Comparison of ENCODE assay signal across 24 cellular contexts in genomic region chr7:44220732-44221131, GRCh38. TPM values are rescaled to one million over a fixed set of nuclear protein-coding genes. Genes with fewer than 3 reads are reported as not detected.
DNase-seq lines count a peak whose midpoint lies in the region; ATAC-seq, FAIRE-seq and TF ChIP-seq lines count a peak whose summit lies in the region.
"Had no signal": no experiment of that assay in that cellular context is flagged by ENCODE, and none has a peak within 500 bp of the region (broad histone marks: within the 10 kb centered on the region; RNA-seq: fewer than 3 reads in every experiment).

No MANE protein-coding gene starts in this region.

- H4K91ac ChIP-seq in neuronal stem cell (ENCODE audit: low read depth, low read length, poor library complexity): no peak overlapping the region

- TF ChIP-seq POLR2A in right lobe of liver (IDR thresholded peaks at IDR 0.05) (no peak), HepG2 (IDR thresholded peaks at IDR 0.05; ENCODE audit: insufficient read depth in 1 of 2, low read depth in 2 of 2, low read length in 2 of 2) (no peak), K562 (conservative IDR thresholded peaks at IDR 0.05) (no peak)

- 87% methylated on average over 4 of the region's 16 CpGs for WGBS in right lobe of liver (ENCODE audit: insufficient coverage, low coverage, low lambda C conversion rate, missing lambda C conversion rate)
- WGBS in HepG2 (ENCODE audit: low lambda C conversion rate): 72% methylated on average over 10 of the region's 16 CpGs
- 78% methylated on average over 15 of the region's 16 CpGs for WGBS in K562 (ENCODE audit: insufficient coverage, low coverage, missing lambda C conversion rate)
- no CpG with 5 or more reads among the region's 16 CpGs for WGBS in neuronal stem cell (ENCODE audit: extremely low coverage in 2 of 2, insufficient read length in 2 of 2, insufficient replicate concordance in 1 of 2), 2 donors
- WGBS in aorta, 2 donors: 88 to 93% methylated on average over 16 of the region's 16 CpGs

- H2BK120ac ChIP-seq in neuronal stem cell (ENCODE audit: low read depth, low read length): peak overlapping the region; percentile 61

- H3K14ac ChIP-seq in neuronal stem cell (ENCODE audit: low read length): no peak overlapping the region

- H3K4me3 Mint-ChIP-seq in activated T-cell treated with anti-CD3 and anti-CD28 coated beads, Interleukin-2, amount 50 U/mL, for 4 hours: no peak overlapping the region

- peak overlapping the region; percentile 48 for H3K18ac ChIP-seq in neuronal stem cell (ENCODE audit: low read length)

- no peak for ATAC-seq in right lobe of liver
- no peak for ATAC-seq in HepG2
- no peak for ATAC-seq in K562
- no peak for ATAC-seq in aorta (ENCODE audit: low FRiP score)
- ATAC-seq in GM21526 (IDR thresholded peaks at IDR 0.05; ENCODE audit: low FRiP score, unreplicated experiment): no peak
- no peak for ATAC-seq in activated T-cell treated with anti-CD3 and anti-CD28 coated beads, Interleukin-2, amount 50 U/mL, for 4 hours
- ATAC-seq: GM12878 had no signal

- H2BK12ac ChIP-seq in neuronal stem cell (ENCODE audit: low read length): no peak overlapping the region

- no peaks in the 10 kb centered on the region for H3K9me1 ChIP-seq in K562 (ENCODE audit: control insufficient read depth, insufficient read depth, low read length)

- H2BK5ac ChIP-seq in neuronal stem cell (ENCODE audit: low read length): no peak overlapping the region

- H3K79me1 ChIP-seq in neuronal stem cell (ENCODE audit: low read depth, low read length): peaks cover 4% of the 10 kb centered on the region

- in situ Hi-C loops in HepG2 (cut with HindIII; ENCODE audit: extremely low pct_ligation_motif_present, low pct_unique_long_range_greater_than_20kb) (no loop called here), K562 (cut with MboI) (no loop called here)

- H3K4me2 ChIP-seq in HepG2 (ENCODE audit: low read depth, low read length): no peak overlapping the region; the same call in 1 of the 2 replicates
- no peak overlapping the region for H3K4me2 ChIP-seq in K562 (ENCODE audit: insufficient read depth, low read length)
- H3K4me2 ChIP-seq in neuronal stem cell (ENCODE audit: insufficient read depth, low read length, poor library complexity, severe bottlenecking): no peak overlapping the region
- H3K4me2 ChIP-seq: KMS-11 had no signal

- intact Hi-C loops in right lobe of liver (cut with DNase I): no loop called here
- intact Hi-C loops in HepG2 (cut with micrococcal nuclease; ENCODE audit: unreplicated experiment): no loop called here
- intact Hi-C loops in K562 (cut with micrococcal nuclease): no loop called here
- intact Hi-C loops in aorta (cut with DNase I): no loop called here

- DNase-seq in right lobe of liver (peak in 2 of 3 donors; percentile 10 to 39), HepG2 (ENCODE audit: low spot score) (no peak), K562 (ENCODE audit: extremely low read depth in 1 of 4, low spot score in 3 of 4) (no peak), neuronal stem cell (ENCODE audit: low spot score) (no peak), aorta (peak; percentile 33 to 59), DMS153 treated with DMSO at 0.1 percent for 48 hours (lab: John Stamatoyannopoulos, UW; ENCODE audit: unreplicated experiment) (no peak)
- DNase-seq in activated T-cell treated with anti-CD3 and anti-CD28 coated beads, Interleukin-2, amount 50 U/mL, for 4 hours: no peak
- DNase-seq: CD4-positive, CD25-positive, alpha-beta regulatory T cell; DMS79 treated with DMSO at 0.1 percent for 48 hours; NCI-H1694 treated with DMSO at 0.1 percent for 48 hours; NCI-H2081 treated with DMSO at 0.1 percent for 48 hours; NCI-H2171 treated with DMSO at 0.1 percent for 48 hours; NCI-H446; NCI-H526; OCI-M1; SHP77 treated with DMSO at 0.1 percent for 48 hours had no signal

- POLR2A ChIA-PET in HepG2 (lab: Yijun Ruan, JAX): no interaction called here
- POLR2A ChIA-PET in K562 (lab: Yijun Ruan, JAX): interaction anchor here (0.6 kb wide), 2 partner anchors 33 to 340 kb away, joined by 3 to 4 read pairs; no protein-coding TSS in a partner anchor

- H3K9ac ChIP-seq in HepG2 (ENCODE audit: insufficient read depth, low read depth, low read length) (no peak overlapping the region), K562 (ENCODE audit: insufficient read depth in 1 of 2, low read depth in 2 of 2, low read length in 2 of 2) (0 out of 4 replicates have a peak overlapping the region, but pooled peaks of 1 of the 2 experiments have one; percentile 20), neuronal stem cell (ENCODE audit: low read depth, low read length, poor library complexity) (no peak overlapping the region)
- H3K9ac ChIP-seq: GM23248, KMS-11 had no signal

- no peak overlapping the region for H3K4me3 ChIP-seq in right lobe of liver
- H3K4me3 ChIP-seq in HepG2 (replicated peaks in 1 of 3; ENCODE audit: insufficient read depth in 1 of 3, low read depth in 2 of 3, low read length in 3 of 3): no peak overlapping the region
- no peak overlapping the region for H3K4me3 ChIP-seq in K562
- no peak overlapping the region for H3K4me3 ChIP-seq in neuronal stem cell (ENCODE audit: low read length in 2 of 2)
- H3K4me3 ChIP-seq in aorta (ENCODE audit: low read length in 2 of 2): no peak overlapping the region
- H3K4me3 ChIP-seq: GM12878, GM23248, HAP-1 had no signal

- H3K79me2 ChIP-seq in HepG2 (ENCODE audit: insufficient read depth, low read length): no peaks in the 10 kb centered on the region
- no peaks in the 10 kb centered on the region for H3K79me2 ChIP-seq in K562 (ENCODE audit: control insufficient read depth, insufficient read depth, low read length)

- H3K27me3 Mint-ChIP-seq in activated T-cell treated with anti-CD3 and anti-CD28 coated beads, Interleukin-2, amount 50 U/mL, for 4 hours (ENCODE audit: low read depth): peaks cover under 1% of the 10 kb centered on the region
- H3K27me3 Mint-ChIP-seq: CD4-positive, CD25-positive, alpha-beta regulatory T cell had no signal

- peak overlapping the region; percentile 82 for H2AK5ac ChIP-seq in neuronal stem cell (ENCODE audit: low read depth, low read length)

- TF ChIP-seq EP300 in HepG2 (IDR thresholded peaks at IDR 0.05; ENCODE audit: low read depth in 2 of 2, low read length in 2 of 2) (no peak), HepG2 (CRISPR knock-in tag; IDR thresholded peaks at IDR 0.05; ENCODE audit: borderline replicate concordance) (no peak), K562 (IDR thresholded peaks at IDR 0.05; ENCODE audit: low read length) (no peak)

- no peak overlapping the region for H3K4ac ChIP-seq in neuronal stem cell (ENCODE audit: low read length)

- peak overlapping the region; percentile 55 for H2BK15ac ChIP-seq in neuronal stem cell (ENCODE audit: low read length)

- H4K20me1 ChIP-seq in HepG2 (ENCODE audit: insufficient read depth, low read length) (no peaks in the 10 kb centered on the region), K562 (replicated peaks; ENCODE audit: control insufficient read depth, insufficient read depth, low read length) (no peaks in the 10 kb centered on the region)

- no peak overlapping the region for H3K27ac ChIP-seq in right lobe of liver
- no peak overlapping the region for H3K27ac ChIP-seq in HepG2 (ENCODE audit: extremely low read length, insufficient read depth, low read length)
- no peak overlapping the region for H3K27ac ChIP-seq in K562 (ENCODE audit: extremely low read depth, low read depth, low read length)
- no peak overlapping the region for H3K27ac ChIP-seq in neuronal stem cell (replicated peaks; ENCODE audit: low read length)
- H3K27ac ChIP-seq in aorta (ENCODE audit: low read depth in 1 of 2, low read length in 2 of 2): no peak overlapping the region
- H3K27ac ChIP-seq: GM23248, HL-60, KMS-11 had no signal

- no peaks in the 10 kb centered on the region for H3K36me3 ChIP-seq in right lobe of liver
- no peaks in the 10 kb centered on the region for H3K36me3 ChIP-seq in HepG2 (replicated peaks in 1 of 2; ENCODE audit: control insufficient read depth in 1 of 2, insufficient read depth in 2 of 2, low read length in 2 of 2)
- no peaks in the 10 kb centered on the region for H3K36me3 ChIP-seq in K562 (ENCODE audit: control insufficient read depth, insufficient read depth, low read length)
- no peaks in the 10 kb centered on the region for H3K36me3 ChIP-seq in neuronal stem cell (replicated peaks in 1 of 2; ENCODE audit: control insufficient read depth in 2 of 2, insufficient read depth in 2 of 2, low read length in 2 of 2)
- H3K36me3 ChIP-seq in aorta (ENCODE audit: control insufficient read depth in 1 of 2, insufficient read depth in 2 of 2, low read length in 1 of 2): no peaks in the 10 kb centered on the region
- H3K36me3 ChIP-seq: HAP-1 had no signal

- no peak for FAIRE-seq in HepG2 (lab: Jason Lieb, UNC)
- FAIRE-seq in K562 (lab: Jason Lieb, UNC): no peak
- FAIRE-seq: GM12878, RCC 7860 had no signal

- BruUV-seq in HepG2 (replicated peaks; lab: Mats Ljungman, UMichigan) (no TSS peak), K562 (replicated peaks; lab: Mats Ljungman, UMichigan) (no TSS peak)

- TF ChIP-seq RAD21 in HepG2 (CRISPR knock-in tag; IDR thresholded peaks at IDR 0.05): no peak
- no peak for TF ChIP-seq RAD21 in K562 (CRISPR knock-in tag; conservative IDR thresholded peaks at IDR 0.05 in 1 of 2, IDR thresholded peaks at IDR 0.05 in 1 of 2)

- H3K27me3 ChIP-seq in right lobe of liver (no peaks in the 10 kb centered on the region), HepG2 (ENCODE audit: control insufficient read depth in 1 of 2, insufficient read depth in 2 of 2, low read length in 2 of 2) (peaks cover 10 to 36% of the 10 kb centered on the region in 2 experiments; a peak in 4 of 5 replicates), K562 (ENCODE audit: control insufficient read depth in 2 of 2, insufficient read depth in 2 of 2, low read length in 2 of 2) (peaks cover 4 to 22% of the 10 kb centered on the region in 2 experiments; a peak in 4 of 5 replicates), neuronal stem cell (ENCODE audit: control insufficient read depth in 3 of 3, insufficient read depth in 3 of 3, low read depth in 1 of 3, low read length in 3 of 3) (peaks cover 0 to 19% (median 0%) of the 10 kb centered on the region in 3 experiments), aorta (ENCODE audit: control insufficient read depth in 1 of 2, insufficient read depth in 2 of 2, low read length in 1 of 2) (no peaks in the 10 kb centered on the region)

- no peaks in the 10 kb centered on the region for H3K9me3 Mint-ChIP-seq in activated T-cell treated with anti-CD3 and anti-CD28 coated beads, Interleukin-2, amount 50 U/mL, for 4 hours

- H3K4me1 ChIP-seq in right lobe of liver: no peaks in the 10 kb centered on the region
- peaks cover 40% of the 10 kb centered on the region for H3K4me1 ChIP-seq in HepG2 (ENCODE audit: insufficient read depth, low read length)
- H3K4me1 ChIP-seq in K562 (replicated peaks in 1 of 2; ENCODE audit: control insufficient read depth in 2 of 2, insufficient read depth in 2 of 2, low read length in 2 of 2): peaks cover 0 to 63% of the 10 kb centered on the region in 2 experiments; a peak in 3 of 5 replicates
- peaks cover 21 to 28% of the 10 kb centered on the region in 2 donors for H3K4me1 ChIP-seq in neuronal stem cell (ENCODE audit: control insufficient read depth in 2 of 2, insufficient read depth in 1 of 2, low read depth in 1 of 2, low read length in 2 of 2)
- H3K4me1 ChIP-seq in aorta (ENCODE audit: control insufficient read depth in 1 of 2, insufficient read depth in 2 of 2, low read length in 2 of 2): no peaks in the 10 kb centered on the region
- H3K4me1 ChIP-seq: HAP-1 had no signal

- H3K9me3 ChIP-seq in right lobe of liver (no peaks in the 10 kb centered on the region), HepG2 (ENCODE audit: low read length) (no peaks in the 10 kb centered on the region), K562 (replicated peaks; ENCODE audit: control insufficient read depth, insufficient read depth, low read depth, low read length) (no peaks in the 10 kb centered on the region), neuronal stem cell (replicated peaks in 1 of 2; ENCODE audit: control insufficient read depth in 2 of 2, insufficient read depth in 1 of 2, low read depth in 1 of 2, low read length in 2 of 2) (peaks cover 4 to 9% of the 10 kb centered on the region in 2 donors), aorta (ENCODE audit: control insufficient read depth, low read length) (peaks cover 3% of the 10 kb centered on the region)
- H3K9me3 ChIP-seq: HAP-1 had no signal

- CTCF ChIA-PET in HepG2 (lab: Yijun Ruan, JAX; ENCODE audit: low intra/inter-chr PET ratio, low total read pairs): no interaction called here
- CTCF ChIA-PET in K562 (lab: Yijun Ruan, JAX; ENCODE audit: low intra/inter-chr PET ratio): no interaction called here

- no peaks in the 10 kb centered on the region for H3K36me3 Mint-ChIP-seq in activated T-cell treated with anti-CD3 and anti-CD28 coated beads, Interleukin-2, amount 50 U/mL, for 4 hours (ENCODE audit: insufficient read depth)
- H3K36me3 Mint-ChIP-seq: CD4-positive, CD25-positive, alpha-beta regulatory T cell had no signal

- H4K8ac ChIP-seq in neuronal stem cell (ENCODE audit: low read depth, low read length): no peak overlapping the region

- H2AFZ ChIP-seq in HepG2 (ENCODE audit: low read length) (no peak overlapping the region), K562 (ENCODE audit: low read depth, low read length) (0 out of 2 replicates have a peak overlapping the region, but pooled peaks have one; percentile 91), neuronal stem cell (ENCODE audit: low read length) (peak overlapping the region; percentile 82)

- H3K4me1 Mint-ChIP-seq in activated T-cell treated with anti-CD3 and anti-CD28 coated beads, Interleukin-2, amount 50 U/mL, for 4 hours (ENCODE audit: low read depth): no peaks in the 10 kb centered on the region
- H3K4me1 Mint-ChIP-seq: CD4-positive, CD25-positive, alpha-beta regulatory T cell had no signal

- no peak overlapping the region for H3K23ac ChIP-seq in neuronal stem cell (ENCODE audit: low read depth, low read length, poor library complexity)

- TF ChIP-seq CTCF in right lobe of liver (IDR thresholded peaks at IDR 0.05) (no peak), HepG2 (CRISPR knock-in tag; IDR thresholded peaks at IDR 0.05) (no peak), K562 (IDR thresholded peaks at IDR 0.05 in 2 of 3, conservative IDR thresholded peaks at IDR 0.05 in 1 of 3; ENCODE audit: insufficient read depth in 2 of 3, low read depth in 1 of 3, low read length in 3 of 3) (no peak)

RNA-seq across cellular contexts. Expression of gene YKT6, which starts 20.0 kb away (rescaled TPM):
- total RNA-seq in right lobe of liver (10 to 100 TPM; 15.0 to 23.8 (median 19.2) TPM), HepG2 (2016; rRNA removed; fragmentation: Illumina TruSeq; extraction: Trizol) (52.2 and 59.0 TPM in 2 replicates), K562 (2014; rRNA removed) (82.0 and 96.9 TPM in 2 replicates), K562 (2014; rRNA removed; fragmentation: Illumina TruSeq; extraction: Trizol) (52.0 and 57.7 TPM in 2 replicates), K562 (2015; rRNA removed; fragmentation: Illumina TruSeq; extraction: Trizol) (56.9 and 59.5 TPM in 2 replicates), K562 (2021) (73.2 and 80.6 TPM in 2 replicates), aorta (10 to 100 TPM; 55.4 to 73.1 TPM)
- total RNA-seq in HepG2 (2016; cell fraction: cytosol; rRNA removed; fragmentation: Illumina TruSeq; extraction: Trizol; ENCODE audit: low read depth): 32.5 and 39.5 TPM in 2 replicates
- total RNA-seq in HepG2 (2016; cell fraction: insoluble cytoplasmic fraction; rRNA removed; fragmentation: Illumina TruSeq; extraction: Trizol): 50.3 and 53.4 TPM in 2 replicates
- 72.2 and 82.9 TPM in 2 replicates for total RNA-seq in HepG2 (2016; cell fraction: membrane; rRNA removed; fragmentation: Illumina TruSeq; extraction: Trizol)
- 29.8 and 32.8 TPM in 2 replicates for total RNA-seq in HepG2 (2016; cell fraction: nucleus; rRNA removed; fragmentation: Illumina TruSeq; extraction: Trizol)
- polyA plus RNA-seq in HepG2 (2011; rRNA removed) (60.3 and 65.6 TPM in 2 replicates), K562 (2011; rRNA removed) (90.6 and 96.8 TPM in 2 replicates), K562 (2014; fragmentation: Illumina TruSeq; extraction: Trizol) (73.0 and 80.6 TPM in 2 replicates), K562 (2014; fragmentation: Nextera tagmentation; extraction: Ambion mirVana) (1 to 10 TPM; 1.6 to 2.8 TPM), K562 (2014; rRNA removed) (75.1 and 96.5 TPM in 2 replicates), aorta (10 to 100 TPM; 47.2 to 53.2 TPM)
- polyA plus RNA-seq in HepG2 (2011; cell fraction: cytosol; rRNA removed): 59.3 and 64.4 TPM in 2 replicates
- 71.8 and 75.7 TPM in 2 replicates for polyA plus RNA-seq in HepG2 (2011; cell fraction: nucleus; rRNA removed)
- polyA plus RNA-seq in HepG2 (2012): 36.1 and 46.4 TPM in 2 replicates
- 51.9 and 71.1 TPM in 2 replicates for polyA plus RNA-seq in HepG2 (2016; cell fraction: cytosol; fragmentation: Illumina TruSeq; extraction: Trizol; ENCODE audit: low read depth)
- 67.7 and 77.1 TPM in 2 replicates for polyA plus RNA-seq in HepG2 (2016; cell fraction: insoluble cytoplasmic fraction; fragmentation: Illumina TruSeq; extraction: Trizol; ENCODE audit: low read depth)
- 72.0 and 86.2 TPM in 2 replicates for polyA plus RNA-seq in HepG2 (2016; cell fraction: membrane; fragmentation: Illumina TruSeq; extraction: Trizol; ENCODE audit: low read depth)
- polyA plus RNA-seq in HepG2 (2016; cell fraction: nucleus; fragmentation: Illumina TruSeq; extraction: Trizol; ENCODE audit: insufficient read depth, low read depth): 65.4 and 71.2 TPM in 2 replicates
- 55.8 and 105 TPM in 2 replicates for polyA minus RNA-seq in HepG2 (2011; rRNA and poly(A)+ RNA removed; ENCODE audit: low replicate concordance)
- polyA minus RNA-seq in HepG2 (2011; cell fraction: cytosol; rRNA and poly(A)+ RNA removed): 19.1 and 20.7 TPM in 2 replicates
- 38.1 and 44.4 TPM in 2 replicates for polyA minus RNA-seq in HepG2 (2011; cell fraction: nucleus; rRNA and poly(A)+ RNA removed)
- 52.9 and 122 TPM in 2 replicates for total RNA-seq in K562 (2011; cell fraction: chromatin; rRNA removed; ENCODE audit: low replicate concordance)
- 80.8 and 98.2 TPM in 2 replicates for total RNA-seq in K562 (2011; cell fraction: nucleolus; rRNA removed)
- 90.6 and 91.5 TPM in 2 replicates for total RNA-seq in K562 (2011; cell fraction: nucleoplasm; rRNA removed)
- 88.6 and 98.5 TPM in 2 replicates for polyA plus RNA-seq in K562 (2011; cell fraction: cytosol; rRNA removed)
- 128 and 156 TPM in 2 replicates for polyA plus RNA-seq in K562 (2011; cell fraction: nucleus; rRNA removed)
- polyA plus RNA-seq in K562 (2012): 75.1 and 76.7 TPM in 2 replicates
- polyA minus RNA-seq in K562 (2011; rRNA and poly(A)+ RNA removed): 46.0 and 54.8 TPM in 2 replicates
- polyA minus RNA-seq in K562 (2011; cell fraction: cytosol; rRNA and poly(A)+ RNA removed): 25.1 and 28.8 TPM in 2 replicates
- polyA minus RNA-seq in K562 (2011; cell fraction: nucleus; rRNA and poly(A)+ RNA removed): 46.4 and 60.2 TPM in 2 replicates
- 71.1 TPM for polyA plus RNA-seq in neuronal stem cell (2013, experiment 1 of 2)
- 69.2 TPM for polyA plus RNA-seq in neuronal stem cell (2013, experiment 2 of 2)
- total RNA-seq in activated T-cell treated with anti-CD3 and anti-CD28 coated beads, Interleukin-2, amount 50 U/mL, for 4 hours: 100 to 1,000 TPM; 114 to 121 (median 115) TPM

RNA-seq across cellular contexts. Expression of gene GCK, which starts 31.5 kb away (rescaled TPM):
- total RNA-seq in right lobe of liver (1 to 10 TPM in 4 of 6 experiments, under 1 TPM in 2; 0.50 to 5.9 (median 2.0) TPM), HepG2 (2016; rRNA removed; fragmentation: Illumina TruSeq; extraction: Trizol) (not detected in 2 replicates), K562 (2014; rRNA removed) (0.14 and 0.16 TPM in 2 replicates), K562 (2014; rRNA removed; fragmentation: Illumina TruSeq; extraction: Trizol) (0.18 TPM in 1 of 2 replicates, not detected in the other), K562 (2015; rRNA removed; fragmentation: Illumina TruSeq; extraction: Trizol) (0.11 TPM in 1 of 2 replicates, not detected in the other), K562 (2021) (0.11 and 0.22 TPM in 2 replicates), aorta (1 to 10 TPM; 1.2 to 1.9 TPM)
- total RNA-seq in HepG2 (2016; cell fraction: cytosol; rRNA removed; fragmentation: Illumina TruSeq; extraction: Trizol; ENCODE audit: low read depth): not detected in 2 replicates
- total RNA-seq in HepG2 (2016; cell fraction: insoluble cytoplasmic fraction; rRNA removed; fragmentation: Illumina TruSeq; extraction: Trizol): not detected in 2 replicates
- total RNA-seq in HepG2 (2016; cell fraction: membrane; rRNA removed; fragmentation: Illumina TruSeq; extraction: Trizol): not detected in 2 replicates
- total RNA-seq in HepG2 (2016; cell fraction: nucleus; rRNA removed; fragmentation: Illumina TruSeq; extraction: Trizol): not detected in 2 replicates
- polyA plus RNA-seq in HepG2 (2011; rRNA removed) (not detected in 2 replicates), K562 (2011; rRNA removed) (not detected in 2 replicates), K562 (2014; fragmentation: Illumina TruSeq; extraction: Trizol) (not detected in 2 replicates), K562 (2014; fragmentation: Nextera tagmentation; extraction: Ambion mirVana) (under 1 TPM; 0.25 to 0.55 TPM), K562 (2014; rRNA removed) (0.13 and 0.35 TPM in 2 replicates), aorta (1 to 10 TPM; 2.1 to 6.6 TPM)
- polyA plus RNA-seq in HepG2 (2011; cell fraction: cytosol; rRNA removed): not detected in 2 replicates
- polyA plus RNA-seq in HepG2 (2011; cell fraction: nucleus; rRNA removed): not detected in 2 replicates
- polyA plus RNA-seq in HepG2 (2012): 0.55 TPM in 1 of 2 replicates, not detected in the other
- polyA plus RNA-seq in HepG2 (2016; cell fraction: cytosol; fragmentation: Illumina TruSeq; extraction: Trizol; ENCODE audit: low read depth): not detected in 2 replicates
- polyA plus RNA-seq in HepG2 (2016; cell fraction: insoluble cytoplasmic fraction; fragmentation: Illumina TruSeq; extraction: Trizol; ENCODE audit: low read depth): not detected in 2 replicates
- not detected in 2 replicates for polyA plus RNA-seq in HepG2 (2016; cell fraction: membrane; fragmentation: Illumina TruSeq; extraction: Trizol; ENCODE audit: low read depth)
- polyA plus RNA-seq in HepG2 (2016; cell fraction: nucleus; fragmentation: Illumina TruSeq; extraction: Trizol; ENCODE audit: insufficient read depth, low read depth): not detected in 2 replicates
- polyA minus RNA-seq in HepG2 (2011; rRNA and poly(A)+ RNA removed; ENCODE audit: low replicate concordance): not detected in 2 replicates
- not detected in 2 replicates for polyA minus RNA-seq in HepG2 (2011; cell fraction: cytosol; rRNA and poly(A)+ RNA removed)
- not detected in 2 replicates for polyA minus RNA-seq in HepG2 (2011; cell fraction: nucleus; rRNA and poly(A)+ RNA removed)
- total RNA-seq in K562 (2011; cell fraction: chromatin; rRNA removed; ENCODE audit: low replicate concordance): not detected in 2 replicates
- not detected in 2 replicates for total RNA-seq in K562 (2011; cell fraction: nucleolus; rRNA removed)
- not detected in 2 replicates for total RNA-seq in K562 (2011; cell fraction: nucleoplasm; rRNA removed)
- 0.04 and 0.09 TPM in 2 replicates for polyA plus RNA-seq in K562 (2011; cell fraction: cytosol; rRNA removed)
- polyA plus RNA-seq in K562 (2011; cell fraction: nucleus; rRNA removed): 0.13 TPM in 1 of 2 replicates, not detected in the other
- polyA plus RNA-seq in K562 (2012): 0.79 and 1.2 TPM in 2 replicates
- polyA minus RNA-seq in K562 (2011; rRNA and poly(A)+ RNA removed): not detected in 2 replicates
- not detected in 2 replicates for polyA minus RNA-seq in K562 (2011; cell fraction: cytosol; rRNA and poly(A)+ RNA removed)
- not detected in 2 replicates for polyA minus RNA-seq in K562 (2011; cell fraction: nucleus; rRNA and poly(A)+ RNA removed)
- polyA plus RNA-seq in neuronal stem cell (2013, experiment 1 of 2): 0.60 TPM
- 0.46 TPM for polyA plus RNA-seq in neuronal stem cell (2013, experiment 2 of 2)
- total RNA-seq in activated T-cell treated with anti-CD3 and anti-CD28 coated beads, Interleukin-2, amount 50 U/mL, for 4 hours: 1 to 10 TPM; 1.3 to 4.3 (median 2.7) TPM
- total RNA-seq: CD4-positive, CD25-positive, alpha-beta regulatory T cell; GM12878; HT1080 had no signal

Comparison
In these comparisons a context has a peak if more than half of its experiments do, and no peak if none do; other contexts are left out.
1. DNase-seq: peak in right lobe of liver (2 of 3) and aorta (2 of 2); none in HepG2 (single experiment), K562 (0 of 4), neuronal stem cell (single experiment), activated T-cell treated with anti-CD3 and anti-CD28 coated beads, Interleukin-2, amount 50 U/mL, for 4 hours (single experiment) and DMS153 treated with DMSO at 0.1 percent for 48 hours (single experiment).